14 cellular contexts compared by ENCODE assay signal in the genomic region with DNA sequence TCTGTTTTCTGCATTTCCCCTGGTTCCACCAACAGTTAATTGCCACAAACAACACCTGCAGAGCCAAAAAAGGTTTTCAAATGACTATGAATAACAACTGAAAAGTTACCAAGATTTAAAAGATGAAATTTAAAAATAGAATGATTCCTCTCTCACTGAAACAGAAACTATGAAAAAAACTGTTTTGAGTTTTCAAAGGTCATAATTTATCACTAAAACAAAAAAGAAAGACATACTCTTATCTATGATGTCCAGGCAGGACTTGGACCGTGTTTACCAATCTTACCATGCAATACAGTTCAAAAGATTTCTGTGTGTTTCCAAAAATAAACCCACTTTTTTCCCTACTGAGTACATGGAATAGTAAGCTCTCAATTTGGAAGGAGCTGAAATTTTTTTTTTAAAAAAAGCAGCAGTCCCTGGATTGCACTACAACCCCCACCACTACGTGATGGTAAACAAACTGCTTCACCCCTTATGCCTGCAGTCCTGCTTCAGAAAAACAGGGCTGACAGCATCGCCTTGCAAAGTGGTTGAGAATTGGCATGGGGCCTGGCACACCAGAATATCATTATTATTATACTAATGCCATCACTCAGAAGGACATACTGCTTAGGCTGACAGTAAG. TPM values are rescaled to one million over a fixed set of nuclear protein-coding genes. Genes with fewer than 3 reads are reported as not detected.
DNase-seq lines count a peak whose midpoint lies in the region; ATAC-seq and TF ChIP-seq lines count a peak whose summit lies in the region.
"Had no signal": no experiment of that assay in that cellular context is flagged by ENCODE, and none has a peak within 500 bp of the region (broad histone marks: within the 10 kb centered on the region; RNA-seq: fewer than 3 reads in every experiment).

No MANE protein-coding gene starts in this region.

- ATAC-seq in GM21723 (IDR thresholded peaks at IDR 0.05; ENCODE audit: unreplicated experiment) (peak; percentile 63), psoas muscle (peak in 2 of 4 donors; percentile 16 to 17), HG03135 (IDR thresholded peaks at IDR 0.05; ENCODE audit: unreplicated experiment) (no peak)
- ATAC-seq: esophagus mucosa; naive thymus-derived CD4-positive, alpha-beta T cell; Panc1 had no signal

- peaks cover 29 to 59% of the 10 kb centered on the region in 2 donors for H3K4me1 ChIP-seq in adrenal gland (replicated peaks in 1 of 2)
- H3K4me1 ChIP-seq in psoas muscle, result peaks cover 51% of the 10 kb centered on the region

- TF ChIP-seq CTCF in adrenal gland (IDR thresholded peaks at IDR 0.05) (no peak), psoas muscle (IDR thresholded peaks at IDR 0.05) (no peak)

- DNase-seq in DMS79 treated with DMSO at 0.1 percent for 48 hours (lab: John Stamatoyannopoulos, UW) (peak; percentile 11), DMS79 (lab: John Stamatoyannopoulos, UW) (no peak), adrenal gland (peak in 2 of 7 donors; percentile 33 to 41), psoas muscle (no peak), NCI-H82 (lab: John Stamatoyannopoulos, UW) (no peak), MV-4-11 (lab: John Stamatoyannopoulos, UW) (no peak)
- DNase-seq: 8988T; activated T-cell treated with anti-CD3 and anti-CD28 coated beads, Interleukin-2, amount 50 U/mL, for 48 hours; naive thymus-derived CD4-positive, alpha-beta T cell; NCI-H2081 had no signal

- H3K4me3 ChIP-seq in adrenal gland (no peak overlapping the region), psoas muscle (no peak overlapping the region)

- intact Hi-C loops in adrenal gland (cut with DNase I), result no loop called here
- intact Hi-C loops in psoas muscle (cut with DNase I), result no loop called here

- no peak for TF ChIP-seq POLR2A in adrenal gland (IDR thresholded peaks at IDR 0.05)

- H3K9me3 ChIP-seq in adrenal gland (replicated peaks in 1 of 3) (no peaks in the 10 kb centered on the region), psoas muscle (no peaks in the 10 kb centered on the region)

- peak overlapping the region in 3 of 5 donors; percentile 32 to 67 (median 58) for H3K27ac ChIP-seq in adrenal gland
- peak overlapping the region; percentile 53 for H3K27ac ChIP-seq in psoas muscle

- H3K36me3 ChIP-seq in adrenal gland (replicated peaks in 1 of 2) (peaks cover 0 to 50% of the 10 kb centered on the region in 2 donors), psoas muscle (ENCODE audit: insufficient read depth in 1 of 2, low read depth in 1 of 2) (peaks cover 9 to 88% of the 10 kb centered on the region in 2 donors)

- H3K27me3 ChIP-seq in adrenal gland (no peaks in the 10 kb centered on the region), psoas muscle (ENCODE audit: insufficient read depth in 3 of 3, low read length in 2 of 3) (no peaks in the 10 kb centered on the region)

- WGBS in adrenal gland, 4 donors, result 9 to 32% (median 21%) methylated on average over 3 of the region's 3 CpGs
- 33 to 65% (median 34%) methylated on average over 3 of the region's 3 CpGs for WGBS in psoas muscle, 3 donors

RNA-seq across cellular contexts. Expression of a gene that starts 8.5 kb away (rescaled TPM):
- total RNA-seq in adrenal gland, result 10 to 100 TPM; 33.5 to 68.4 (median 48.1) TPM
- 10 to 100 TPM; 51.2 to 78.1 (median 57.4) TPM for polyA plus RNA-seq in adrenal gland
- 10 to 100 TPM; 21.3 to 37.2 (median 33.5) TPM for total RNA-seq in psoas muscle
- polyA plus RNA-seq in psoas muscle, result 10 to 100 TPM; 38.8 to 49.1 (median 40.5) TPM
